ENCODE assay signal across 17 cellular contexts in the genomic region with DNA sequence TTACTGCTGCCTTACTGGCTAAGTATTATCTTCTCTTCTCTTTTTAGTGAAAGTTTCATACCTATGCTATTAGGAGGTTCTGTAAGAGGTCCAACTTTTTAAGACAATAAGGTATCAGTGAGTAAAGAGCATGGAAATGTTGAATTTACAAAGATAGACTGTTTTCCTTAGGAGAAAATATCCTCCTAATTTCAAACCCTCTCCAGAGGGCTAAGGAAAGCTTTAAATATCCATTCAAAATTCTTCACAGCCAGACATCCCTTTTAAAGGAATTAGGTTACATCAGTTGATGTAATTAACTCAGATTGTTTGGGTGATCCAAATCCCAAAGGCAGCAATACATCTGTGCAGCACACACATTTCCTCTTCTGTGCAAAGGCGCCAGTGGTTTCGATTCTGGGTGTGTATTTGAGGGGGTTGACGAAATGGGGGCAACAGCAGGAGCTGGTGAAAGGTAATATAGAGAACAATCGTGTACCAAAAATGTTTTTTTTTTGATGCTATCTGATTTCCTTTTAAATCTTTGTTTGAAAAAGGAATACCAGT.
DNase-seq lines count a peak whose midpoint lies in the region; ATAC-seq and TF ChIP-seq lines count a peak whose summit lies in the region.
"Had no signal": no experiment of that assay in that cellular context is flagged by ENCODE, and none has a peak within 500 bp of the region (broad histone marks: within the 10 kb centered on the region; RNA-seq: fewer than 3 reads in every experiment).

No MANE protein-coding gene starts in this region.

- H2BK20ac ChIP-seq in H9 (ENCODE audit: low read depth, low read length, poor library complexity, severe bottlenecking): no peak overlapping the region

- H3K4me2 ChIP-seq in H9 (ENCODE audit: insufficient read depth, insufficient read length, low read length): no peak overlapping the region

- no peak overlapping the region for H4K91ac ChIP-seq in H9 (ENCODE audit: insufficient read length, low read depth, low read length)

- no peaks in the 10 kb centered on the region for H3K27me3 Mint-ChIP-seq in type B pancreatic cell
- no peaks in the 10 kb centered on the region for H3K27me3 Mint-ChIP-seq in H9 (ENCODE audit: low read depth)

- H3K27ac Mint-ChIP-seq in type B pancreatic cell: no peak overlapping the region
- H3K27ac Mint-ChIP-seq in H9: peak overlapping the region in 1 of 3 experiments; percentile 47; a peak in 1 of 7 replicates

- H4K8ac ChIP-seq in H9 (replicated peaks; ENCODE audit: insufficient read length, low read depth, low read length): no peak overlapping the region

- H3K36me3 Mint-ChIP-seq in type B pancreatic cell: no peaks in the 10 kb centered on the region
- no peaks in the 10 kb centered on the region; a peak in 1 of 7 replicates for H3K36me3 Mint-ChIP-seq in H9 (ENCODE audit: insufficient read depth in 1 of 3, low read depth in 3 of 3)

- H2BK15ac ChIP-seq in H9 (ENCODE audit: low read depth, low read length): no peak overlapping the region

- H3T11ph ChIP-seq in H9 (ENCODE audit: low read length): no peak overlapping the region

- H2AK5ac ChIP-seq in H9 (ENCODE audit: insufficient read length, low read length): no peak overlapping the region

- H3K27ac ChIP-seq in H9 (ENCODE audit: insufficient read length, low read depth, low read length) (no peak overlapping the region), WERI-Rb-1 (no peak overlapping the region)

- no peaks in the 10 kb centered on the region for H4K20me1 ChIP-seq in H9 (ENCODE audit: control insufficient read depth, insufficient read depth, insufficient read length)

- no peak overlapping the region for H3K56ac ChIP-seq in H9 (ENCODE audit: insufficient read length, low read depth, low read length)

- H4K5ac ChIP-seq in H9 (ENCODE audit: insufficient read length, low read depth, low read length): no peak overlapping the region

- no peaks in the 10 kb centered on the region for H3K23me2 ChIP-seq in H9 (ENCODE audit: insufficient read length, low read depth, low read length, poor library complexity, severe bottlenecking)

- peak; percentile 41 for DNase-seq in NCI-H748 (lab: John Stamatoyannopoulos, UW; ENCODE audit: unreplicated experiment)
- DNase-seq in NCI-H748 treated with DMSO at 0.1 percent for 48 hours (lab: John Stamatoyannopoulos, UW): no peak
- DNase-seq in NCI-H82 treated with DMSO at 0.1 percent for 48 hours (lab: John Stamatoyannopoulos, UW; ENCODE audit: unreplicated experiment): peak; percentile 15
- DNase-seq in fibroblast of villous mesenchyme (ENCODE audit: low read depth): peak; percentile 14
- no peak for DNase-seq in type B pancreatic cell (ENCODE audit: extremely low spot score, unreplicated experiment)
- DNase-seq in H9: no peak
- no peak for DNase-seq in stimulated activated naive CD8-positive, alpha-beta T cell treated with anti-CD3 and anti-CD28 coated beads, Interleukin-15, Interleukin-2, amounts not matched to agents 100 U/mL and 50 U/mL, for 24 hours
- no peak for DNase-seq in WERI-Rb-1
- DNase-seq: 8988T, C1 segment of cervical spinal cord, H7, IMR-90, Kasumi-1, NCI-H1417 treated with DMSO at 0.1 percent for 48 hours, OCI-M1, RPMI8226 had no signal

- no peak overlapping the region for H3K4me3 ChIP-seq in fibroblast of villous mesenchyme (ENCODE audit: low read depth, low read length)
- H3K4me3 ChIP-seq in WERI-Rb-1 (ENCODE audit: low read depth, low read length): no peak overlapping the region
- H3K4me3 ChIP-seq: GM12878 had no signal

- no peaks in the 10 kb centered on the region for H3K79me2 ChIP-seq in H9 (ENCODE audit: insufficient read depth, low read length)

- H2BK12ac ChIP-seq in H9 (ENCODE audit: insufficient read length, low read depth, low read length): no peak overlapping the region

- H3K4me1 Mint-ChIP-seq in type B pancreatic cell (ENCODE audit: unreplicated experiment) (peaks cover 7% of the 10 kb centered on the region), H9 (peaks cover 9 to 10% of the 10 kb centered on the region in 2 experiments)

- H3K18ac ChIP-seq in H9 (ENCODE audit: insufficient read length, low read depth, low read length): no peak overlapping the region

- H3K4ac ChIP-seq in H9 (ENCODE audit: low read depth, low read length): no peak overlapping the region

- no peak overlapping the region for H3K9ac ChIP-seq in H9 (ENCODE audit: extremely low read depth, insufficient read length, low read length)

- TF ChIP-seq CTCF in fibroblast of villous mesenchyme (IDR thresholded peaks at IDR 0.05; ENCODE audit: insufficient read depth, low read depth, low read length) (no peak), type B pancreatic cell (conservative IDR thresholded peaks at IDR 0.05) (no peak), H9 (conservative IDR thresholded peaks at IDR 0.05) (no peak), WERI-Rb-1 (IDR thresholded peaks at IDR 0.05; ENCODE audit: low read depth, low read length) (no peak)

- no peaks in the 10 kb centered on the region for H3K36me3 ChIP-seq in WERI-Rb-1

- WGBS in H9 (ENCODE audit: extremely low coverage, insufficient read length, low lambda C conversion rate): no CpG with 5 or more reads among the region's 4 CpGs

- no peak overlapping the region for H3K23ac ChIP-seq in H9 (ENCODE audit: insufficient read length, low read depth, low read length)

- H2AFZ ChIP-seq in H9 (ENCODE audit: low read length): no peak overlapping the region

- H3K14ac ChIP-seq in H9 (ENCODE audit: insufficient read depth, low read length): no peak overlapping the region

- H2BK5ac ChIP-seq in H9 (ENCODE audit: insufficient read length, low read length): no peak overlapping the region

- ATAC-seq in stimulated activated naive CD8-positive, alpha-beta T cell treated with anti-CD3 and anti-CD28 coated beads, Interleukin-15, Interleukin-2, amounts not matched to agents 100 U/mL and 50 U/mL, for 24 hours: no peak
- ATAC-seq: GM12878 had no signal

- peak overlapping the region; percentile 3 for H3K4me3 Mint-ChIP-seq in type B pancreatic cell
- H3K4me3 Mint-ChIP-seq in H9: no peak overlapping the region

- H3K27me3 ChIP-seq in H9 (ENCODE audit: insufficient read depth, low read length) (no peaks in the 10 kb centered on the region; the same call in 1 of the 2 replicates), WERI-Rb-1 (ENCODE audit: insufficient read depth, low read depth, severe bottlenecking) (no peaks in the 10 kb centered on the region)

- H3K4me1 ChIP-seq in H9 (ENCODE audit: insufficient read depth, low read length): no peaks in the 10 kb centered on the region

- H2BK120ac ChIP-seq in H9 (ENCODE audit: low read depth, low read length, poor library complexity, severe bottlenecking): no peak overlapping the region

- no peaks in the 10 kb centered on the region for H3K9me3 Mint-ChIP-seq in type B pancreatic cell
- no peaks in the 10 kb centered on the region for H3K9me3 Mint-ChIP-seq in H9

- H3K9me3 ChIP-seq in H9 (ENCODE audit: control insufficient read depth, low read depth, low read length) (no peaks in the 10 kb centered on the region), WERI-Rb-1 (ENCODE audit: severe bottlenecking) (no peaks in the 10 kb centered on the region)

- no peaks in the 10 kb centered on the region for H3K79me1 ChIP-seq in H9 (ENCODE audit: insufficient read depth, low read depth, low read length, poor library complexity, severe bottlenecking)

Comparison
In these comparisons a context has a peak if more than half of its experiments do, and no peak if none do; other contexts are left out.
1. DNase-seq: peak in NCI-H748 (single experiment), NCI-H82 treated with DMSO at 0.1 percent for 48 hours (single experiment) and fibroblast of villous mesenchyme (single experiment); none in NCI-H748 treated with DMSO at 0.1 percent for 48 hours (single experiment), type B pancreatic cell (single experiment), H9 (single experiment), stimulated activated naive CD8-positive, alpha-beta T cell treated with anti-CD3 and anti-CD28 coated beads, Interleukin-15, Interleukin-2, amounts not matched to agents 100 U/mL and 50 U/mL, for 24 hours (single experiment) and WERI-Rb-1 (single experiment).